In the genomic region with DNA sequence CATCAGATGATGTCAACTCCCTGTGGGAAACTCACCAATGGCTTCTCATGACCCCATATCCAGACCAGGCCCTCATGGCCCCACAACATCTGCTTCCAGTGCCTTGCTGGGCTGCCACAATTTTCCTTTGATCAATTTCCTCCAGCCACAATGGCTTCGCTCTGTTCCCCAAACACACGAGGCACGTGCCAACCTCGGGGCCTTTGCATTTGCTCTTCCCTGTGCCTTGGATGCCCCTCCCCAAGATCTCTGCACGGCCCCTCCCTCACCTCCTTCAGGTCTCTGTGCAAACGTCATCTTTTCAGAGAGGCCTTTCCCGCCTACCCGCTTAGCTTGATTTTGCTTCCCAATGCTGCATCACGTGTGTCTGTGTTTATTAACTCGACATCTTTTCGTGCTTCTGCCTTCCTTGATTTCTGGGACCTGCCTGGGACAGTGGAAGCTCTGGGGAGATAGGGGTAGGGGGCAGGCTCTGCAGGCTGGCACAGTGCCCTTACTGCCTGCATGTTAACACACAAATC, we compare ENCODE assay signal across 22 cellular contexts. TPM values are rescaled to one million over a fixed set of nuclear protein-coding genes. Genes with fewer than 3 reads are reported as not detected.
DNase-seq lines count a peak whose midpoint lies in the region; ATAC-seq, FAIRE-seq and TF ChIP-seq lines count a peak whose summit lies in the region.
"Had no signal": no experiment of that assay in that cellular context is flagged by ENCODE, and none has a peak within 500 bp of the region (broad histone marks: within the 10 kb centered on the region; RNA-seq: fewer than 3 reads in every experiment).

No MANE protein-coding gene starts in this region.

- intact Hi-C loops in activated T-helper 1 cell treated with anti-CD3 and anti-CD28 coated beads, Interleukin-12 subunit alpha, Interleukin-12 subunit beta, Interleukin-2, Interleukin-4 antibody, amounts not matched to agents 30 ng/mL and 10 ng/mL and 1 ng/mL, durations not matched to agents 14 hours and 24 hours and 36 hours (cut with micrococcal nuclease): no loop called here

- peaks cover 23% of the 10 kb centered on the region for H3K36me3 Mint-ChIP-seq in activated CD8-positive, alpha-beta memory T cell treated with anti-CD3 and anti-CD28 coated beads, Interleukin-2, amount 10 ng/mL, durations not matched to agents 7 days and 5 days
- peaks cover 35% of the 10 kb centered on the region for H3K36me3 Mint-ChIP-seq in activated T-helper 1 cell treated with anti-CD3 and anti-CD28 coated beads, Interleukin-12 subunit alpha, Interleukin-12 subunit beta, Interleukin-2, Interleukin-4 antibody, amounts not matched to agents 30 ng/mL and 10 ng/mL and 1 ng/mL, durations not matched to agents 14 hours and 24 hours and 36 hours (ENCODE audit: low read depth)
- peaks cover 72% of the 10 kb centered on the region for H3K36me3 Mint-ChIP-seq in stimulated activated effector memory CD8-positive, alpha-beta T cell treated with anti-CD3 and anti-CD28 coated beads, Interleukin-12 subunit alpha, Interleukin-12 subunit beta, amount 100 ng/mL, for 72 hours

- H3K9me3 Mint-ChIP-seq in activated CD8-positive, alpha-beta memory T cell treated with anti-CD3 and anti-CD28 coated beads, Interleukin-2, amount 10 ng/mL, durations not matched to agents 7 days and 5 days (ENCODE audit: low read depth): no peaks in the 10 kb centered on the region
- no peaks in the 10 kb centered on the region for H3K9me3 Mint-ChIP-seq in activated T-helper 1 cell treated with anti-CD3 and anti-CD28 coated beads, Interleukin-12 subunit alpha, Interleukin-12 subunit beta, Interleukin-2, Interleukin-4 antibody, amounts not matched to agents 30 ng/mL and 10 ng/mL and 1 ng/mL, durations not matched to agents 14 hours and 24 hours and 36 hours
- no peaks in the 10 kb centered on the region for H3K9me3 Mint-ChIP-seq in stimulated activated effector memory CD8-positive, alpha-beta T cell treated with anti-CD3 and anti-CD28 coated beads, Interleukin-12 subunit alpha, Interleukin-12 subunit beta, amount 100 ng/mL, for 72 hours
- H3K9me3 Mint-ChIP-seq: HFFc6 had no signal

- H3K4me1 ChIP-seq in esophagus (ENCODE audit: control insufficient read depth in 2 of 2, insufficient read depth in 2 of 2, low read length in 1 of 2) (peaks cover 6 to 33% of the 10 kb centered on the region in 2 donors), Peyer's patch (peaks cover 0 to 25% (median under 1%) of the 10 kb centered on the region in 4 donors)

- H3K36me3 ChIP-seq in esophagus (ENCODE audit: control insufficient read depth in 2 of 2, insufficient read depth in 2 of 2, low read length in 1 of 2) (peaks cover 4 to 20% of the 10 kb centered on the region in 2 donors), Peyer's patch (peaks cover 0 to 29% (median 0%) of the 10 kb centered on the region in 3 donors)

- H3K27me3 Mint-ChIP-seq in activated CD8-positive, alpha-beta memory T cell treated with anti-CD3 and anti-CD28 coated beads, Interleukin-2, amount 10 ng/mL, durations not matched to agents 7 days and 5 days: no peaks in the 10 kb centered on the region
- no peaks in the 10 kb centered on the region for H3K27me3 Mint-ChIP-seq in activated T-helper 1 cell treated with anti-CD3 and anti-CD28 coated beads, Interleukin-12 subunit alpha, Interleukin-12 subunit beta, Interleukin-2, Interleukin-4 antibody, amounts not matched to agents 30 ng/mL and 10 ng/mL and 1 ng/mL, durations not matched to agents 14 hours and 24 hours and 36 hours (ENCODE audit: insufficient read depth)

- peak overlapping the region; percentile 2 for H3K27ac Mint-ChIP-seq in activated CD8-positive, alpha-beta memory T cell treated with anti-CD3 and anti-CD28 coated beads, Interleukin-2, amount 10 ng/mL, durations not matched to agents 7 days and 5 days
- H3K27ac Mint-ChIP-seq in activated T-helper 1 cell treated with anti-CD3 and anti-CD28 coated beads, Interleukin-12 subunit alpha, Interleukin-12 subunit beta, Interleukin-2, Interleukin-4 antibody, amounts not matched to agents 30 ng/mL and 10 ng/mL and 1 ng/mL, durations not matched to agents 14 hours and 24 hours and 36 hours: peak overlapping the region; percentile 31
- H3K27ac Mint-ChIP-seq in stimulated activated effector memory CD8-positive, alpha-beta T cell treated with anti-CD3 and anti-CD28 coated beads, Interleukin-12 subunit alpha, Interleukin-12 subunit beta, amount 100 ng/mL, for 72 hours: peak overlapping the region; percentile 89
- H3K27ac Mint-ChIP-seq: HFFc6 had no signal

- H3K4me3 Mint-ChIP-seq in activated CD8-positive, alpha-beta memory T cell treated with anti-CD3 and anti-CD28 coated beads, Interleukin-2, amount 10 ng/mL, durations not matched to agents 7 days and 5 days: no peak overlapping the region
- H3K4me3 Mint-ChIP-seq in activated T-helper 1 cell treated with anti-CD3 and anti-CD28 coated beads, Interleukin-12 subunit alpha, Interleukin-12 subunit beta, Interleukin-2, Interleukin-4 antibody, amounts not matched to agents 30 ng/mL and 10 ng/mL and 1 ng/mL, durations not matched to agents 14 hours and 24 hours and 36 hours: no peak overlapping the region
- no peak overlapping the region for H3K4me3 Mint-ChIP-seq in stimulated activated effector memory CD8-positive, alpha-beta T cell treated with anti-CD3 and anti-CD28 coated beads, Interleukin-12 subunit alpha, Interleukin-12 subunit beta, amount 100 ng/mL, for 72 hours
- H3K4me3 Mint-ChIP-seq: HFFc6 had no signal

- H3K4me3 ChIP-seq in esophagus (ENCODE audit: low read depth in 1 of 2, low read length in 2 of 2): no peak overlapping the region
- no peak overlapping the region for H3K4me3 ChIP-seq in Peyer's patch
- H3K4me3 ChIP-seq: BLaER1, coronary artery, SK-N-MC had no signal

- H3K27me3 ChIP-seq in esophagus (ENCODE audit: control insufficient read depth in 1 of 2, insufficient read depth in 2 of 2, low read length in 2 of 2) (no peaks in the 10 kb centered on the region), Peyer's patch (no peaks in the 10 kb centered on the region)
- H3K27me3 ChIP-seq: BLaER1 had no signal

- no peak for FAIRE-seq in GM12891 (lab: Jason Lieb, UNC)
- FAIRE-seq: A204.1, small intestine had no signal

- TF ChIP-seq CTCF in Peyer's patch (IDR thresholded peaks at IDR 0.05): no peak

- DNase-seq in activated CD8-positive, alpha-beta memory T cell treated with anti-CD3 and anti-CD28 coated beads, Interleukin-2, amount 10 ng/mL, durations not matched to agents 7 days and 5 days: no peak
- DNase-seq in activated CD8-positive, alpha-beta memory T cell treated with anti-CD3 and anti-CD28 coated beads, Interleukin-2, amount 50 U/mL, for 4 hours: no peak
- DNase-seq in activated T-helper 1 cell treated with anti-CD3 and anti-CD28 coated beads, Interleukin-12 subunit alpha, Interleukin-12 subunit beta, Interleukin-2, Interleukin-4 antibody, amounts not matched to agents 30 ng/mL and 10 ng/mL and 1 ng/mL, durations not matched to agents 14 hours and 24 hours and 36 hours (ENCODE audit: low spot score): no peak
- no peak for DNase-seq in stimulated activated effector memory CD8-positive, alpha-beta T cell treated with anti-CD3 and anti-CD28 coated beads, Interleukin-12 subunit alpha, Interleukin-12 subunit beta, amount 100 ng/mL, for 72 hours (ENCODE audit: low spot score in 2 of 2)
- no peak for DNase-seq in Peyer's patch
- DNase-seq in GM12891 (ENCODE audit: insufficient read length, low spot score): no peak
- DNase-seq in NCI-H1048 (lab: John Stamatoyannopoulos, UW): no peak
- DNase-seq: activated CD4-positive, alpha-beta T cell treated with anti-CD3 and anti-CD28 coated beads for 1 hour; activated gamma-delta T cell treated with Interleukin-2 at 50 U/mL for 16 hours; GF-D8; HFFc6; NCI-H1105 treated with DMSO at 0.1 percent for 48 hours; NCI-H2107; NCI-H748 treated with DMSO at 0.1 percent for 48 hours; OCI-M1; small intestine; stimulated activated CD4-positive, alpha-beta T cell treated with anti-CD3 and anti-CD28 coated beads, Interleukin-4, amount 100 ng/mL, for 24 hours had no signal

- TF ChIP-seq POLR2A in Peyer's patch (IDR thresholded peaks at IDR 0.05): no peak
- TF ChIP-seq POLR2A in GM12891 (IDR thresholded peaks at IDR 0.05; ENCODE audit: low read depth, low read length): no peak

- no peak for ATAC-seq in activated CD8-positive, alpha-beta memory T cell treated with anti-CD3 and anti-CD28 coated beads, Interleukin-2, amount 10 ng/mL, durations not matched to agents 7 days and 5 days
- no peak for ATAC-seq in stimulated activated effector memory CD8-positive, alpha-beta T cell treated with anti-CD3 and anti-CD28 coated beads, Interleukin-12 subunit alpha, Interleukin-12 subunit beta, amount 100 ng/mL, for 72 hours

- CTCF ChIA-PET in activated CD8-positive, alpha-beta memory T cell treated with anti-CD3 and anti-CD28 coated beads, Interleukin-2, amount 10 ng/mL, durations not matched to agents 7 days and 5 days (lab: Charles Lee): interaction anchor here (1.4 to 1.8 kb wide), 3 partner anchors 14 to 55 kb away, joined by 4 to 6 read pairs (median 5); a partner anchor contains a TSS

- peaks cover 14% of the 10 kb centered on the region for H3K4me1 Mint-ChIP-seq in activated CD8-positive, alpha-beta memory T cell treated with anti-CD3 and anti-CD28 coated beads, Interleukin-2, amount 10 ng/mL, durations not matched to agents 7 days and 5 days
- peaks cover 34% of the 10 kb centered on the region for H3K4me1 Mint-ChIP-seq in activated T-helper 1 cell treated with anti-CD3 and anti-CD28 coated beads, Interleukin-12 subunit alpha, Interleukin-12 subunit beta, Interleukin-2, Interleukin-4 antibody, amounts not matched to agents 30 ng/mL and 10 ng/mL and 1 ng/mL, durations not matched to agents 14 hours and 24 hours and 36 hours (ENCODE audit: low read depth)
- peaks cover 49% of the 10 kb centered on the region for H3K4me1 Mint-ChIP-seq in stimulated activated effector memory CD8-positive, alpha-beta T cell treated with anti-CD3 and anti-CD28 coated beads, Interleukin-12 subunit alpha, Interleukin-12 subunit beta, amount 100 ng/mL, for 72 hours

- WGBS in esophagus, 2 donors: 55 to 65% methylated on average over 11 of the region's 11 CpGs

- H3K9me3 ChIP-seq in esophagus (ENCODE audit: control insufficient read depth in 2 of 2, insufficient read depth in 1 of 2, low read depth in 1 of 2, low read length in 1 of 2) (no peaks in the 10 kb centered on the region), Peyer's patch (no peaks in the 10 kb centered on the region)
- H3K9me3 ChIP-seq: BLaER1 had no signal

- H3K27ac ChIP-seq in esophagus (ENCODE audit: low read depth in 2 of 2, low read length in 1 of 2) (peak overlapping the region; percentile 50 to 87), Peyer's patch (no peak overlapping the region)
- H3K27ac ChIP-seq: BLaER1, coronary artery, SK-N-MC had no signal

RNA-seq across cellular contexts. Expression of a gene that starts 13.1 kb away (rescaled TPM):
- 10 to 100 TPM; 24.2 to 25.4 TPM for total RNA-seq in activated CD8-positive, alpha-beta memory T cell treated with anti-CD3 and anti-CD28 coated beads, Interleukin-2, amount 10 ng/mL, durations not matched to agents 7 days and 5 days
- 30.7 and 33.4 TPM in 2 replicates for total RNA-seq in activated T-helper 1 cell treated with anti-CD3 and anti-CD28 coated beads, Interleukin-12 subunit alpha, Interleukin-12 subunit beta, Interleukin-2, Interleukin-4 antibody, amounts not matched to agents 30 ng/mL and 10 ng/mL and 1 ng/mL, durations not matched to agents 14 hours and 24 hours and 36 hours
- polyA plus RNA-seq in esophagus: 10 to 100 TPM; 31.5 to 56.2 TPM
- 10 to 100 TPM; 13.2 to 34.3 (median 24.5) TPM for total RNA-seq in Peyer's patch
- polyA plus RNA-seq in GM12891 (2012; ENCODE audit: low read depth, missing spikeins): 10.1 TPM

RNA-seq across cellular contexts. Expression of a gene that starts 27.4 kb away (rescaled TPM):
- total RNA-seq in activated CD8-positive, alpha-beta memory T cell treated with anti-CD3 and anti-CD28 coated beads, Interleukin-2, amount 10 ng/mL, durations not matched to agents 7 days and 5 days: 100 to 1,000 TPM; 140 to 158 TPM
- 166 and 170 TPM in 2 replicates for total RNA-seq in activated T-helper 1 cell treated with anti-CD3 and anti-CD28 coated beads, Interleukin-12 subunit alpha, Interleukin-12 subunit beta, Interleukin-2, Interleukin-4 antibody, amounts not matched to agents 30 ng/mL and 10 ng/mL and 1 ng/mL, durations not matched to agents 14 hours and 24 hours and 36 hours
- polyA plus RNA-seq in esophagus: 10 to 100 TPM; 57.4 to 73.1 TPM
- total RNA-seq in Peyer's patch: 100 to 1,000 TPM in 3 of 4 donors, 10 to 100 TPM in 1; 94.4 to 111 (median 105) TPM
- polyA plus RNA-seq in GM12891 (2012; ENCODE audit: low read depth, missing spikeins): 104 TPM

RNA-seq across cellular contexts. Expression of a gene that starts 50.2 kb away (rescaled TPM):
- 10 to 100 TPM; 32.6 to 34.6 TPM for total RNA-seq in activated CD8-positive, alpha-beta memory T cell treated with anti-CD3 and anti-CD28 coated beads, Interleukin-2, amount 10 ng/mL, durations not matched to agents 7 days and 5 days
- 52.3 and 55.2 TPM in 2 replicates for total RNA-seq in activated T-helper 1 cell treated with anti-CD3 and anti-CD28 coated beads, Interleukin-12 subunit alpha, Interleukin-12 subunit beta, Interleukin-2, Interleukin-4 antibody, amounts not matched to agents 30 ng/mL and 10 ng/mL and 1 ng/mL, durations not matched to agents 14 hours and 24 hours and 36 hours
- 10 to 100 TPM in 1 of 2 donors, 1 to 10 TPM in 1; 6.9 to 19.6 TPM for polyA plus RNA-seq in esophagus
- 10 to 100 TPM; 13.8 to 41.3 (median 27.8) TPM for total RNA-seq in Peyer's patch
- 0.60 TPM for polyA plus RNA-seq in GM12891 (2012; ENCODE audit: low read depth, missing spikeins)

Comparison
In these comparisons a context has a peak if more than half of its experiments do, and no peak if none do; other contexts are left out.
1. H3K27ac Mint-ChIP-seq: peak in every context shown above with its lines; median percentile 89 in stimulated activated effector memory CD8-positive, alpha-beta T cell treated with anti-CD3 and anti-CD28 coated beads, Interleukin-12 subunit alpha, Interleukin-12 subunit beta, amount 100 ng/mL, for 72 hours; 31 in activated T-helper 1 cell treated with anti-CD3 and anti-CD28 coated beads, Interleukin-12 subunit alpha, Interleukin-12 subunit beta, Interleukin-2, Interleukin-4 antibody, amounts not matched to agents 30 ng/mL and 10 ng/mL and 1 ng/mL, durations not matched to agents 14 hours and 24 hours and 36 hours; 2 in activated CD8-positive, alpha-beta memory T cell treated with anti-CD3 and anti-CD28 coated beads, Interleukin-2, amount 10 ng/mL, durations not matched to agents 7 days and 5 days.
2. H3K27ac ChIP-seq: peak in esophagus (2 of 2); none in Peyer's patch (0 of 4).